In the genomic region with DNA sequence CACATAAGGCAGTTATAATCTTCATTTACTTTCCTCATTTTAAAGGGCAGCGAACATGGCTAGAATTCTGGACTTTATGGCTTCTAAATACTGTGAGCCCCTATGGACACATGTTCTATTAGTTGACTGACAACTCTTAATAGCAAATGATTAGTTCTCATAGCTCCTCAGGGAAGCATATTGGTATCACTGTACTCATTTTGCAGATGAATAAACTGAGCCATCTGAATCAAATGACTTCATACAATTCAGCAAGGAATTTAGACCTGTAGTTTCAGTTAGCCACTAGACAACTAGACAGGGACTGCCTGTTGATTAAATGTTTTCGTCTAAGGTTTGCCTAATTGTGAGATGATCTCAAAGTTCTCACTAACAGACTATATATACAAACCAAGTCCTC, we compare ENCODE assay signal across 2 cellular contexts.
TF ChIP-seq lines count a peak whose summit lies in the region.

No MANE protein-coding gene starts in this region.

TF ChIP-seq in K562, 482 proteins besides CTCF, POLR2A, EP300 and RAD21:
- TF ChIP-seq CREM (IDR thresholded peaks at IDR 0.05; ENCODE audit: low read depth) (no peak), THRAP3 (IDR thresholded peaks at IDR 0.05; ENCODE audit: borderline replicate concordance) (no peak), RFX1 (IDR thresholded peaks at IDR 0.05) (no peak), RBM25 (IDR thresholded peaks at IDR 0.05; ENCODE audit: low read depth, low read length, severe bottlenecking) (peak; percentile 37), FOXJ3 (CRISPR knock-in tag; IDR thresholded peaks at IDR 0.05) (no peak)
- TF ChIP-seq, protein P1, sequence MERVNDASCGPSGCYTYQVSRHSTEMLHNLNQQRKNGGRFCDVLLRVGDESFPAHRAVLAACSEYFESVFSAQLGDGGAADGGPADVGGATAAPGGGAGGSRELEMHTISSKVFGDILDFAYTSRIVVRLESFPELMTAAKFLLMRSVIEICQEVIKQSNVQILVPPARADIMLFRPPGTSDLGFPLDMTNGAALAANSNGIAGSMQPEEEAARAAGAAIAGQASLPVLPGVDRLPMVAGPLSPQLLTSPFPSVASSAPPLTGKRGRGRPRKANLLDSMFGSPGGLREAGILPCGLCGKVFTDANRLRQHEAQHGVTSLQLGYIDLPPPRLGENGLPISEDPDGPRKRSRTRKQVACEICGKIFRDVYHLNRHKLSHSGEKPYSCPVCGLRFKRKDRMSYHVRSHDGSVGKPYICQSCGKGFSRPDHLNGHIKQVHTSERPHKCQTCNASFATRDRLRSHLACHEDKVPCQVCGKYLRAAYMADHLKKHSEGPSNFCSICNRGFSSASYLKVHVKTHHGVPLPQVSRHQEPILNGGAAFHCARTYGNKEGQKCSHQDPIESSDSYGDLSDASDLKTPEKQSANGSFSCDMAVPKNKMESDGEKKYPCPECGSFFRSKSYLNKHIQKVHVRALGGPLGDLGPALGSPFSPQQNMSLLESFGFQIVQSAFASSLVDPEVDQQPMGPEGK (CRISPR knock-in tag; IDR thresholded peaks at IDR 0.05; ENCODE audit: borderline replicate concordance) = no peak
- TF ChIP-seq, protein P2, sequence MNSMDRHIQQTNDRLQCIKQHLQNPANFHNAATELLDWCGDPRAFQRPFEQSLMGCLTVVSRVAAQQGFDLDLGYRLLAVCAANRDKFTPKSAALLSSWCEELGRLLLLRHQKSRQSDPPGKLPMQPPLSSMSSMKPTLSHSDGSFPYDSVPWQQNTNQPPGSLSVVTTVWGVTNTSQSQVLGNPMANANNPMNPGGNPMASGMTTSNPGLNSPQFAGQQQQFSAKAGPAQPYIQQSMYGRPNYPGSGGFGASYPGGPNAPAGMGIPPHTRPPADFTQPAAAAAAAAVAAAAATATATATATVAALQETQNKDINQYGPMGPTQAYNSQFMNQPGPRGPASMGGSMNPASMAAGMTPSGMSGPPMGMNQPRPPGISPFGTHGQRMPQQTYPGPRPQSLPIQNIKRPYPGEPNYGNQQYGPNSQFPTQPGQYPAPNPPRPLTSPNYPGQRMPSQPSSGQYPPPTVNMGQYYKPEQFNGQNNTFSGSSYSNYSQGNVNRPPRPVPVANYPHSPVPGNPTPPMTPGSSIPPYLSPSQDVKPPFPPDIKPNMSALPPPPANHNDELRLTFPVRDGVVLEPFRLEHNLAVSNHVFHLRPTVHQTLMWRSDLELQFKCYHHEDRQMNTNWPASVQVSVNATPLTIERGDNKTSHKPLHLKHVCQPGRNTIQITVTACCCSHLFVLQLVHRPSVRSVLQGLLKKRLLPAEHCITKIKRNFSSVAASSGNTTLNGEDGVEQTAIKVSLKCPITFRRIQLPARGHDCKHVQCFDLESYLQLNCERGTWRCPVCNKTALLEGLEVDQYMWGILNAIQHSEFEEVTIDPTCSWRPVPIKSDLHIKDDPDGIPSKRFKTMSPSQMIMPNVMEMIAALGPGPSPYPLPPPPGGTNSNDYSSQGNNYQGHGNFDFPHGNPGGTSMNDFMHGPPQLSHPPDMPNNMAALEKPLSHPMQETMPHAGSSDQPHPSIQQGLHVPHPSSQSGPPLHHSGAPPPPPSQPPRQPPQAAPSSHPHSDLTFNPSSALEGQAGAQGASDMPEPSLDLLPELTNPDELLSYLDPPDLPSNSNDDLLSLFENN (IDR thresholded peaks at IDR 0.05; ENCODE audit: low read depth in 2 of 2, low read length in 2 of 2) = no peak
TF ChIP-seq in K562: peak in this region for 1.

TF ChIP-seq in liver, 16 proteins besides CTCF, POLR2A, EP300 and RAD21:
- no peak for TF ChIP-seq FOXA1 (IDR thresholded peaks at IDR 0.05)
- TF ChIP-seq EGR1 (IDR thresholded peaks at IDR 0.05; ENCODE audit: low read depth in 2 of 2) = no peak
- TF ChIP-seq, protein P3, sequence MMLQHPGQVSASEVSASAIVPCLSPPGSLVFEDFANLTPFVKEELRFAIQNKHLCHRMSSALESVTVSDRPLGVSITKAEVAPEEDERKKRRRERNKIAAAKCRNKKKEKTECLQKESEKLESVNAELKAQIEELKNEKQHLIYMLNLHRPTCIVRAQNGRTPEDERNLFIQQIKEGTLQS (IDR thresholded peaks at IDR 0.05) = no peak
- TF ChIP-seq FOXA2 (IDR thresholded peaks at IDR 0.05) = no peak
- TF ChIP-seq, protein P4, sequence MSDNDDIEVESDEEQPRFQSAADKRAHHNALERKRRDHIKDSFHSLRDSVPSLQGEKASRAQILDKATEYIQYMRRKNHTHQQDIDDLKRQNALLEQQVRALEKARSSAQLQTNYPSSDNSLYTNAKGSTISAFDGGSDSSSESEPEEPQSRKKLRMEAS (IDR thresholded peaks at IDR 0.05) = no peak
- TF ChIP-seq, protein P5, sequence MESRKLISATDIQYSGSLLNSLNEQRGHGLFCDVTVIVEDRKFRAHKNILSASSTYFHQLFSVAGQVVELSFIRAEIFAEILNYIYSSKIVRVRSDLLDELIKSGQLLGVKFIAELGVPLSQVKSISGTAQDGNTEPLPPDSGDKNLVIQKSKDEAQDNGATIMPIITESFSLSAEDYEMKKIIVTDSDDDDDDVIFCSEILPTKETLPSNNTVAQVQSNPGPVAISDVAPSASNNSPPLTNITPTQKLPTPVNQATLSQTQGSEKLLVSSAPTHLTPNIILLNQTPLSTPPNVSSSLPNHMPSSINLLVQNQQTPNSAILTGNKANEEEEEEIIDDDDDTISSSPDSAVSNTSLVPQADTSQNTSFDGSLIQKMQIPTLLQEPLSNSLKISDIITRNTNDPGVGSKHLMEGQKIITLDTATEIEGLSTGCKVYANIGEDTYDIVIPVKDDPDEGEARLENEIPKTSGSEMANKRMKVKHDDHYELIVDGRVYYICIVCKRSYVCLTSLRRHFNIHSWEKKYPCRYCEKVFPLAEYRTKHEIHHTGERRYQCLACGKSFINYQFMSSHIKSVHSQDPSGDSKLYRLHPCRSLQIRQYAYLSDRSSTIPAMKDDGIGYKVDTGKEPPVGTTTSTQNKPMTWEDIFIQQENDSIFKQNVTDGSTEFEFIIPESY (IDR thresholded peaks at IDR 0.05) = no peak
- TF ChIP-seq HNF4A (conservative IDR thresholded peaks at IDR 0.05) = no peak
- no peak for TF ChIP-seq GABPA (IDR thresholded peaks at IDR 0.05 in 1 of 2, conservative IDR thresholded peaks at IDR 0.05 in 1 of 2)
- TF ChIP-seq SP1 (IDR thresholded peaks at IDR 0.05) = no peak
- TF ChIP-seq HNF4G (IDR thresholded peaks at IDR 0.05) = no peak
- no peak for TF ChIP-seq TAF1 (conservative IDR thresholded peaks at IDR 0.05)
- no peak for TF ChIP-seq RXRA (IDR thresholded peaks at IDR 0.05)
- TF ChIP-seq YY1 (IDR thresholded peaks at IDR 0.05) = no peak
- TF ChIP-seq NR2F2 (IDR thresholded peaks at IDR 0.05) = no peak
- TF ChIP-seq, protein P6, sequence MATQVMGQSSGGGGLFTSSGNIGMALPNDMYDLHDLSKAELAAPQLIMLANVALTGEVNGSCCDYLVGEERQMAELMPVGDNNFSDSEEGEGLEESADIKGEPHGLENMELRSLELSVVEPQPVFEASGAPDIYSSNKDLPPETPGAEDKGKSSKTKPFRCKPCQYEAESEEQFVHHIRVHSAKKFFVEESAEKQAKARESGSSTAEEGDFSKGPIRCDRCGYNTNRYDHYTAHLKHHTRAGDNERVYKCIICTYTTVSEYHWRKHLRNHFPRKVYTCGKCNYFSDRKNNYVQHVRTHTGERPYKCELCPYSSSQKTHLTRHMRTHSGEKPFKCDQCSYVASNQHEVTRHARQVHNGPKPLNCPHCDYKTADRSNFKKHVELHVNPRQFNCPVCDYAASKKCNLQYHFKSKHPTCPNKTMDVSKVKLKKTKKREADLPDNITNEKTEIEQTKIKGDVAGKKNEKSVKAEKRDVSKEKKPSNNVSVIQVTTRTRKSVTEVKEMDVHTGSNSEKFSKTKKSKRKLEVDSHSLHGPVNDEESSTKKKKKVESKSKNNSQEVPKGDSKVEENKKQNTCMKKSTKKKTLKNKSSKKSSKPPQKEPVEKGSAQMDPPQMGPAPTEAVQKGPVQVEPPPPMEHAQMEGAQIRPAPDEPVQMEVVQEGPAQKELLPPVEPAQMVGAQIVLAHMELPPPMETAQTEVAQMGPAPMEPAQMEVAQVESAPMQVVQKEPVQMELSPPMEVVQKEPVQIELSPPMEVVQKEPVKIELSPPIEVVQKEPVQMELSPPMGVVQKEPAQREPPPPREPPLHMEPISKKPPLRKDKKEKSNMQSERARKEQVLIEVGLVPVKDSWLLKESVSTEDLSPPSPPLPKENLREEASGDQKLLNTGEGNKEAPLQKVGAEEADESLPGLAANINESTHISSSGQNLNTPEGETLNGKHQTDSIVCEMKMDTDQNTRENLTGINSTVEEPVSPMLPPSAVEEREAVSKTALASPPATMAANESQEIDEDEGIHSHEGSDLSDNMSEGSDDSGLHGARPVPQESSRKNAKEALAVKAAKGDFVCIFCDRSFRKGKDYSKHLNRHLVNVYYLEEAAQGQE (IDR thresholded peaks at IDR 0.05) = no peak
- TF ChIP-seq JUND (IDR thresholded peaks at IDR 0.05) = no peak
